Comparison of ENCODE assay signal across 8 cellular contexts in genomic region chr12:106138646-106139421, GRCh38. TPM values are rescaled to one million over a fixed set of nuclear protein-coding genes. Genes with fewer than 3 reads are reported as not detected.
DNase-seq lines count a peak whose midpoint lies in the region; ATAC-seq and TF ChIP-seq lines count a peak whose summit lies in the region.

TSS of gene NUAK1 (minus strand) at chr12:106138954. CDS start at chr12:106138653, 301 bp downstream.

- H3K4me3 ChIP-seq in neural cell (ENCODE audit: low read length), result peak within 1 kb of the TSS; percentile 93

- DNase-seq in NCI-H82 (lab: John Stamatoyannopoulos, UW), result peak; percentile 86
- no peak for DNase-seq in NCI-H82 treated with DMSO at 0.1 percent for 48 hours (lab: John Stamatoyannopoulos, UW; ENCODE audit: unreplicated experiment)
- DNase-seq in NCI-H2029 (lab: John Stamatoyannopoulos, UW), result peak; percentile 42
- no peak for DNase-seq in glomerular endothelial cell (ENCODE audit: extremely low read depth, low read depth, low spot score)

- peak within 1 kb of the TSS; percentile 96 for H3K4me2 ChIP-seq in neural cell (ENCODE audit: low read length)

- peaks cover 16% of the 10 kb centered on the region for H3K4me1 Mint-ChIP-seq in activated naive CD4-positive, alpha-beta T cell treated with anti-CD3 and anti-CD28 coated beads, Interleukin-2, amount 50 U/mL, for 24 hours

- peak within 1 kb of the TSS; percentile 90 for H2AFZ ChIP-seq in neural cell (ENCODE audit: low read depth, low read length)

- H3K36me3 ChIP-seq in neural cell (ENCODE audit: insufficient read depth, low read length), result no peaks in the 10 kb centered on the region

- ATAC-seq in GM18867 (IDR thresholded peaks at IDR 0.05; ENCODE audit: unreplicated experiment) (no peak), GM21723 (IDR thresholded peaks at IDR 0.05; ENCODE audit: unreplicated experiment) (no peak)

- peak within 1 kb of the TSS; percentile 82 for H3K4me3 Mint-ChIP-seq in activated naive CD4-positive, alpha-beta T cell treated with anti-CD3 and anti-CD28 coated beads, Interleukin-2, amount 50 U/mL, for 24 hours

- no peaks in the 10 kb centered on the region for H3K36me3 Mint-ChIP-seq in activated naive CD4-positive, alpha-beta T cell treated with anti-CD3 and anti-CD28 coated beads, Interleukin-2, amount 50 U/mL, for 24 hours

- no peaks in the 10 kb centered on the region for H3K9me2 ChIP-seq in neural cell (ENCODE audit: insufficient read depth, low read length)

- peak within 1 kb of the TSS; percentile 96 for H3K9ac ChIP-seq in neural cell (ENCODE audit: low read length)

- H3K27me3 Mint-ChIP-seq in activated naive CD4-positive, alpha-beta T cell treated with anti-CD3 and anti-CD28 coated beads, Interleukin-2, amount 50 U/mL, for 24 hours, result peaks cover 47% of the 10 kb centered on the region

- TF ChIP-seq EP300 in neural cell (conservative IDR thresholded peaks at IDR 0.05; ENCODE audit: poor library complexity, severe bottlenecking), result peak; percentile 57

- H3K9me3 Mint-ChIP-seq in activated naive CD4-positive, alpha-beta T cell treated with anti-CD3 and anti-CD28 coated beads, Interleukin-2, amount 50 U/mL, for 24 hours, result no peaks in the 10 kb centered on the region

- no peaks in the 10 kb centered on the region for H3K9me3 ChIP-seq in neural cell (ENCODE audit: low read length)

- peaks cover 64% of the 10 kb centered on the region for H3K79me2 ChIP-seq in neural cell (replicated peaks; ENCODE audit: insufficient read depth, low read length)

- no peak within 1 kb of the TSS for H3K27ac Mint-ChIP-seq in activated naive CD4-positive, alpha-beta T cell treated with anti-CD3 and anti-CD28 coated beads, Interleukin-2, amount 50 U/mL, for 24 hours

- H3K27ac ChIP-seq in neural cell (ENCODE audit: low read length), result peak within 1 kb of the TSS; percentile 88

- H4K20me1 ChIP-seq in neural cell (ENCODE audit: insufficient read depth), result no peaks in the 10 kb centered on the region

- no peak for TF ChIP-seq RAD21 in neural cell (conservative IDR thresholded peaks at IDR 0.05)

- TF ChIP-seq CTCF in neural cell (IDR thresholded peaks at IDR 0.05; ENCODE audit: poor library complexity, severe bottlenecking), result peak; percentile 36

- no peaks in the 10 kb centered on the region for H3F3A ChIP-seq in neural cell (ENCODE audit: insufficient read depth, low read length, poor library complexity, severe bottlenecking)

- H3K27me3 ChIP-seq in neural cell (ENCODE audit: insufficient read depth, low read depth, low read length), result no peaks in the 10 kb centered on the region

TF ChIP-seq in neural cell, 6 proteins besides CTCF, POLR2A, EP300 and RAD21:
- TF ChIP-seq EZH2 (IDR thresholded peaks at IDR 0.05; ENCODE audit: borderline replicate concordance, insufficient read depth, low read length, poor library complexity, severe bottlenecking) (no peak), SMC3 (conservative IDR thresholded peaks at IDR 0.05; ENCODE audit: poor library complexity) (peak; percentile 36), MXI1 (conservative IDR thresholded peaks at IDR 0.05; ENCODE audit: poor library complexity, severe bottlenecking) (peak; percentile 61), POLR2AphosphoS5 (IDR thresholded peaks at IDR 0.05) (peak; percentile 80), TAF1 (IDR thresholded peaks at IDR 0.05; ENCODE audit: low read depth) (peak; percentile 55), REST (IDR thresholded peaks at IDR 0.05; ENCODE audit: borderline replicate concordance) (peak; percentile 16)

RNA-seq across cellular contexts. Expression of gene NUAK1, which starts in this region (rescaled TPM):
- 55.3 and 68.8 TPM in 2 replicates for total RNA-seq in glomerular endothelial cell
- polyA plus RNA-seq in neural cell, result 8.3 and 11.7 TPM in 2 replicates
- 19.7 and 37.9 TPM in 2 replicates for polyA minus RNA-seq in neural cell

Comparison
In these comparisons a context has a peak if more than half of its experiments do, and no peak if none do; other contexts are left out.
1. DNase-seq: peak in NCI-H82 (single experiment) and NCI-H2029 (single experiment); none in NCI-H82 treated with DMSO at 0.1 percent for 48 hours (single experiment) and glomerular endothelial cell (single experiment).